ENCODE assay signal across 19 cellular contexts in genomic region chr9:26157411-26157810, GRCh38.
A peak's percentile ranks its signal among the peaks of the same experiment; 100 is the strongest.
DNase-seq lines count a peak whose midpoint lies in the region; ATAC-seq and TF ChIP-seq lines count a peak whose summit lies in the region.
"Had no signal": no experiment of that assay in that cellular context is flagged by ENCODE, and none has a peak within 500 bp of the region (broad histone marks: within the 10 kb centered on the region; RNA-seq: fewer than 3 reads in every experiment).

No MANE protein-coding gene starts in this region.

- H3K27ac Mint-ChIP-seq in stimulated activated memory B cell treated with anti-CD40 and anti-IgM and Interleukin-4, amounts not matched to agents 10 μg/mL and 1 μg/mL and 100 μg/mL, for 72 hours, result no peak overlapping the region
- H3K27ac Mint-ChIP-seq in stimulated activated effector memory CD8-positive, alpha-beta T cell treated with anti-CD3 and anti-CD28 coated beads, Interleukin-12 subunit alpha, Interleukin-12 subunit beta, amount 100 ng/mL, for 72 hours, result no peak overlapping the region
- H3K27ac Mint-ChIP-seq: activated naive CD8-positive, alpha-beta T cell treated with anti-CD3 and anti-CD28 coated beads, Interleukin-2, amount 10 ng/mL, durations not matched to agents 7 days and 5 days; memory B cell; natural killer cell treated with Interleukin-12 subunit alpha and Interleukin-12 subunit beta and Interleukin-15 and Interleukin-18, amount 100 ng/mL, for 72 hours had no signal

- TF ChIP-seq CTCF in foreskin fibroblast (IDR thresholded peaks at IDR 0.05; ENCODE audit: low read depth, low read length), result no peak

- no peaks in the 10 kb centered on the region for H3K36me3 Mint-ChIP-seq in stimulated activated memory B cell treated with anti-CD40 and anti-IgM and Interleukin-4, amounts not matched to agents 10 μg/mL and 1 μg/mL and 100 μg/mL, for 72 hours
- H3K36me3 Mint-ChIP-seq in stimulated activated effector memory CD8-positive, alpha-beta T cell treated with anti-CD3 and anti-CD28 coated beads, Interleukin-12 subunit alpha, Interleukin-12 subunit beta, amount 100 ng/mL, for 72 hours, result no peaks in the 10 kb centered on the region
- H3K36me3 Mint-ChIP-seq: activated naive CD8-positive, alpha-beta T cell treated with anti-CD3 and anti-CD28 coated beads, Interleukin-2, amount 10 ng/mL, durations not matched to agents 7 days and 5 days; memory B cell had no signal

- H3K27me3 Mint-ChIP-seq in stimulated activated memory B cell treated with anti-CD40 and anti-IgM and Interleukin-4, amounts not matched to agents 10 μg/mL and 1 μg/mL and 100 μg/mL, for 72 hours, result no peaks in the 10 kb centered on the region
- H3K27me3 Mint-ChIP-seq: activated naive CD8-positive, alpha-beta T cell treated with anti-CD3 and anti-CD28 coated beads, Interleukin-2, amount 10 ng/mL, durations not matched to agents 7 days and 5 days; memory B cell; natural killer cell treated with Interleukin-12 subunit alpha and Interleukin-12 subunit beta and Interleukin-15 and Interleukin-18, amount 100 ng/mL, for 72 hours had no signal

- peak; percentile 80 for ATAC-seq in GM19025 (IDR thresholded peaks at IDR 0.05; ENCODE audit: low read depth, unreplicated experiment)
- peak; percentile 47 for ATAC-seq in HG02678 (IDR thresholded peaks at IDR 0.05; ENCODE audit: unreplicated experiment)
- peak; percentile 93 for ATAC-seq in HG03439 (IDR thresholded peaks at IDR 0.05; ENCODE audit: unreplicated experiment)
- peak; percentile 43 for ATAC-seq in stimulated activated memory B cell treated with anti-CD40 and anti-IgM and Interleukin-4, amounts not matched to agents 10 μg/mL and 1 μg/mL and 100 μg/mL, for 72 hours
- ATAC-seq in GM18907 (IDR thresholded peaks at IDR 0.05; ENCODE audit: unreplicated experiment), result no peak
- ATAC-seq in stimulated activated effector memory CD8-positive, alpha-beta T cell treated with anti-CD3 and anti-CD28 coated beads, Interleukin-12 subunit alpha, Interleukin-12 subunit beta, amount 100 ng/mL, for 72 hours, result no peak
- ATAC-seq: natural killer cell treated with Interleukin-12 subunit alpha and Interleukin-12 subunit beta and Interleukin-15 and Interleukin-18, amount 100 ng/mL, for 72 hours; stimulated activated naive CD8-positive, alpha-beta T cell treated with anti-CD3 and anti-CD28 coated beads, Interleukin-15, Interleukin-2, amounts not matched to agents 100 U/mL and 50 U/mL, for 24 hours had no signal

- DNase-seq in foreskin fibroblast (no peak), NCI-H1048 (lab: John Stamatoyannopoulos, UW) (no peak)
- no peak for DNase-seq in stimulated activated effector memory CD8-positive, alpha-beta T cell treated with anti-CD3 and anti-CD28 coated beads, Interleukin-12 subunit alpha, Interleukin-12 subunit beta, amount 100 ng/mL, for 72 hours (ENCODE audit: low spot score in 2 of 2)
- DNase-seq: activated CD4-positive, alpha-beta T cell treated with anti-CD3 and anti-CD28 coated beads, Interleukin-2, amount 50 U/mL, for 1 hour; activated naive CD8-positive, alpha-beta T cell treated with anti-CD3 and anti-CD28 coated beads, Interleukin-2, amount 10 ng/mL, durations not matched to agents 7 days and 5 days; activated T-cell treated with anti-CD3 and anti-CD28 coated beads, Interleukin-2, amount 50 U/mL, for 1 hour; dorsolateral prefrontal cortex; glutamatergic neuron; KG1; NCI-H1092 treated with DMSO at 0.1 percent for 48 hours; stimulated activated naive CD8-positive, alpha-beta T cell treated with anti-CD3 and anti-CD28 coated beads, Interleukin-15, Interleukin-2, amounts not matched to agents 100 U/mL and 50 U/mL, for 24 hours had no signal

- peaks cover 6% of the 10 kb centered on the region for H3K9me3 Mint-ChIP-seq in stimulated activated memory B cell treated with anti-CD40 and anti-IgM and Interleukin-4, amounts not matched to agents 10 μg/mL and 1 μg/mL and 100 μg/mL, for 72 hours
- peaks cover 18% of the 10 kb centered on the region for H3K9me3 Mint-ChIP-seq in stimulated activated effector memory CD8-positive, alpha-beta T cell treated with anti-CD3 and anti-CD28 coated beads, Interleukin-12 subunit alpha, Interleukin-12 subunit beta, amount 100 ng/mL, for 72 hours

- H3K4me1 Mint-ChIP-seq in stimulated activated memory B cell treated with anti-CD40 and anti-IgM and Interleukin-4, amounts not matched to agents 10 μg/mL and 1 μg/mL and 100 μg/mL, for 72 hours, result no peaks in the 10 kb centered on the region
- H3K4me1 Mint-ChIP-seq in stimulated activated effector memory CD8-positive, alpha-beta T cell treated with anti-CD3 and anti-CD28 coated beads, Interleukin-12 subunit alpha, Interleukin-12 subunit beta, amount 100 ng/mL, for 72 hours, result no peaks in the 10 kb centered on the region
- H3K4me1 Mint-ChIP-seq: activated naive CD8-positive, alpha-beta T cell treated with anti-CD3 and anti-CD28 coated beads, Interleukin-2, amount 10 ng/mL, durations not matched to agents 7 days and 5 days; memory B cell had no signal

- H3K4me3 ChIP-seq in foreskin fibroblast (ENCODE audit: low read depth in 1 of 2, low read length in 2 of 2), result no peak overlapping the region
- H3K4me3 ChIP-seq: BLaER1, dorsolateral prefrontal cortex had no signal

- H3K4me3 Mint-ChIP-seq in stimulated activated memory B cell treated with anti-CD40 and anti-IgM and Interleukin-4, amounts not matched to agents 10 μg/mL and 1 μg/mL and 100 μg/mL, for 72 hours, result no peak overlapping the region
- H3K4me3 Mint-ChIP-seq in stimulated activated effector memory CD8-positive, alpha-beta T cell treated with anti-CD3 and anti-CD28 coated beads, Interleukin-12 subunit alpha, Interleukin-12 subunit beta, amount 100 ng/mL, for 72 hours, result no peak overlapping the region
- H3K4me3 Mint-ChIP-seq: activated naive CD8-positive, alpha-beta T cell treated with anti-CD3 and anti-CD28 coated beads, Interleukin-2, amount 10 ng/mL, durations not matched to agents 7 days and 5 days; memory B cell; natural killer cell treated with Interleukin-12 subunit alpha and Interleukin-12 subunit beta and Interleukin-15 and Interleukin-18, amount 100 ng/mL, for 72 hours had no signal

Comparison
In these comparisons a context has a peak if more than half of its experiments do, and no peak if none do; other contexts are left out.
1. ATAC-seq: peak in GM19025 (single experiment), HG02678 (single experiment), HG03439 (single experiment) and stimulated activated memory B cell treated with anti-CD40 and anti-IgM and Interleukin-4, amounts not matched to agents 10 μg/mL and 1 μg/mL and 100 μg/mL, for 72 hours (single experiment); none in GM18907 (single experiment) and stimulated activated effector memory CD8-positive, alpha-beta T cell treated with anti-CD3 and anti-CD28 coated beads, Interleukin-12 subunit alpha, Interleukin-12 subunit beta, amount 100 ng/mL, for 72 hours (single experiment).